ENCODE assay signal across 7 cellular contexts in the genomic region with DNA sequence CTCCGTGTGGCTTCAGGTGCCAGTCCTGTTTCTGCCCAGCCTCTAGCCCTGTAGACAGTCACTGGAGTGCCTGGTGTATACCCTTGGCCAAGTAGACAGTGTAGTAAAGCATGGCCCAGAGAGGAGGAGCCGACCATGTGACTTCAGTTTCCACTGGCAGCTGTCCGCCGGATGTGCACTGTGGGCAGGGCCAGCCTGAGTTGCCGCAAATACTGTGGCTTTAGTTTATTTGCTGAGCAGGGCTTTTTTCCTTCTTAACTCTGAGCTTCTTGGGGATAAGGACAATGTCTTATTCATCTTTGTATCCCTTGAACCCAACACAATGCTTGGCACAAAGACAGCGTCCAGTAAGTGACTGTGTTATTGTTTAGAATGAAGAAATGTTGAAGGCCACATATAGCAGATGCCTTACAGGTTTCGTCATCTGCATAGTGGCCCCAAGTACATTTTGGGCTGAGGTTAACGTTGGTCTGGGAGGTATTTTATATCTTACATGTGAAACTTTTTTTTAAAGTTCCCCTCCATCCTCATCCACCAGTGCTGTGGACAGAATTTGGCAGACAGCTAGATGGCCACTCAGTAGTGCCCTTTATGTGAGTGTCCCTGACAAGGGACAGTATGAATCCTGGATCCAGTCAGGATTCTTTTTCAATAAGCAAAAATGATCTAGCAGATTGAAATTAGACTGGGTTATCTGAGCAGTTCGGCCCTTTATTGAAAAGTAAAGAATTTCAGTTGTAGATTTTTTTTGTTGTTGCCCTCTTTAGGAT. TPM values are rescaled to one million over a fixed set of nuclear protein-coding genes. Genes with fewer than 3 reads are reported as not detected.
DNase-seq lines count a peak whose midpoint lies in the region; ATAC-seq and TF ChIP-seq lines count a peak whose summit lies in the region.

No MANE protein-coding gene starts in this region.

- no peaks in the 10 kb centered on the region for H3K9me3 Mint-ChIP-seq in naive thymus-derived CD8-positive, alpha-beta T cell

- DNase-seq in activated CD4-positive, alpha-beta T cell treated with anti-CD3 and anti-CD28 coated beads for 24 hours (ENCODE audit: low read depth in 2 of 2): peak; percentile 19 to 44
- DNase-seq in dorsolateral prefrontal cortex (peak; percentile 18 to 84 (median 74)), H7 (no peak)
- DNase-seq in naive thymus-derived CD8-positive, alpha-beta T cell: peak in 8 of 10 donors; percentile 8 to 72 (median 31)

- H3K27me3 Mint-ChIP-seq in naive thymus-derived CD8-positive, alpha-beta T cell: no peaks in the 10 kb centered on the region

- peaks cover 0 to 44% (median 0%) of the 10 kb centered on the region in 3 donors for H3K36me3 Mint-ChIP-seq in naive thymus-derived CD8-positive, alpha-beta T cell

- peak overlapping the region; percentile 12 to 79 (median 67) for H3K4me3 Mint-ChIP-seq in naive thymus-derived CD8-positive, alpha-beta T cell

- peaks cover 19 to 63% (median 55%) of the 10 kb centered on the region in 4 donors for H3K4me1 Mint-ChIP-seq in naive thymus-derived CD8-positive, alpha-beta T cell

- H3K36me3 ChIP-seq in subcutaneous abdominal adipose tissue (ENCODE audit: control insufficient read depth in 5 of 5, insufficient read depth in 5 of 5, low read length in 5 of 5) (peaks cover 0 to 30% (median 20%) of the 10 kb centered on the region in 5 donors), H7 (replicated peaks; ENCODE audit: control insufficient read depth, insufficient read depth, low read length) (no peaks in the 10 kb centered on the region; the same call in none of the 2 replicates)

- H3K27me3 ChIP-seq in dorsolateral prefrontal cortex: no peaks in the 10 kb centered on the region
- H3K27me3 ChIP-seq in subcutaneous abdominal adipose tissue (ENCODE audit: control insufficient read depth in 5 of 5, insufficient read depth in 4 of 5, low read length in 5 of 5): no peaks in the 10 kb centered on the region
- H3K27me3 ChIP-seq in H7 (ENCODE audit: control insufficient read depth, insufficient read depth, low read length): no peaks in the 10 kb centered on the region

- H3K4me3 ChIP-seq in dorsolateral prefrontal cortex: peak overlapping the region in 6 of 59 donors; percentile 0 to 26 (median 11)
- peak overlapping the region in 3 of 5 donors; percentile 29 to 42 (median 41) for H3K4me3 ChIP-seq in subcutaneous abdominal adipose tissue (ENCODE audit: low read depth in 1 of 5, low read length in 5 of 5)
- no peak overlapping the region for H3K4me3 ChIP-seq in H7 (ENCODE audit: insufficient read depth, low read depth, low read length)

- H3K27ac ChIP-seq in dorsolateral prefrontal cortex (peak overlapping the region in 57 of 59 donors; percentile 1 to 89 (median 67)), subcutaneous abdominal adipose tissue (ENCODE audit: low read depth, low read length) (peak overlapping the region; percentile 70)

- peak overlapping the region; percentile 47 to 87 (median 78) for H3K27ac Mint-ChIP-seq in naive thymus-derived CD8-positive, alpha-beta T cell

- H3K4me1 ChIP-seq in subcutaneous abdominal adipose tissue (ENCODE audit: control insufficient read depth in 5 of 5, insufficient read depth in 5 of 5, low read length in 5 of 5): peaks cover 17 to 81% (median 68%) of the 10 kb centered on the region in 5 donors

- intact Hi-C loops in dorsolateral prefrontal cortex (cut with DNase I): loop anchor here in 1 of 2 donors (10.0 kb wide), 1 partner anchor 62 kb away; no protein-coding TSS in a partner anchor

- H3K9ac ChIP-seq in subcutaneous abdominal adipose tissue (ENCODE audit: low read length in 5 of 5): peak overlapping the region in 4 of 5 donors; percentile 12 to 61 (median 46)

- H3K9me3 ChIP-seq in subcutaneous abdominal adipose tissue (ENCODE audit: control insufficient read depth in 5 of 5, low read length in 5 of 5): no peaks in the 10 kb centered on the region

- ATAC-seq in GM19372 (IDR thresholded peaks at IDR 0.05; ENCODE audit: low read depth, unreplicated experiment) (peak; percentile 99), HG03457 (IDR thresholded peaks at IDR 0.05; ENCODE audit: unreplicated experiment) (peak; percentile 93)
- ATAC-seq in naive thymus-derived CD8-positive, alpha-beta T cell: peak; percentile 99

- TF ChIP-seq CTCF in dorsolateral prefrontal cortex (IDR thresholded peaks at IDR 0.05 in 54 of 56, conservative IDR thresholded peaks at IDR 0.05 in 2 of 56; ENCODE audit: low read depth in 1 of 56, partially characterized antibody in 56 of 56): peak in 2 of 56 donors; percentile 16 to 27

- POLR2A ChIA-PET in naive thymus-derived CD8-positive, alpha-beta T cell (lab: Charles Lee): interaction anchor here (1.0 kb wide), 1 partner anchor 16 kb away, joined by 3 read pairs; no protein-coding TSS in a partner anchor

RNA-seq across cellular contexts. Expression of gene CYP17A1, which starts 40.6 kb away (rescaled TPM):
- 1 to 10 TPM in 2 of 120 experiments, not detected in 118; 3.8 to 4.8 TPM for total RNA-seq in dorsolateral prefrontal cortex
- total RNA-seq in naive thymus-derived CD8-positive, alpha-beta T cell: not detected
- under 1 TPM in 1 of 3 donors, not detected in 2; 0.11 TPM for polyA plus RNA-seq in naive thymus-derived CD8-positive, alpha-beta T cell
- total RNA-seq in H7 (2014; rRNA removed; shearing (Covaris generic)): not detected in 2 replicates

RNA-seq across cellular contexts. Expression of gene WBP1L, which starts 52.8 kb away (rescaled TPM):
- total RNA-seq in dorsolateral prefrontal cortex: 10 to 100 TPM; 27.9 to 71.0 (median 38.0) TPM
- 10 to 100 TPM; 32.6 to 35.6 TPM for total RNA-seq in naive thymus-derived CD8-positive, alpha-beta T cell
- 10 to 100 TPM; 22.6 to 28.2 (median 24.1) TPM for polyA plus RNA-seq in naive thymus-derived CD8-positive, alpha-beta T cell
- 13.9 and 16.9 TPM in 2 replicates for total RNA-seq in H7 (2014; rRNA removed; shearing (Covaris generic))

RNA-seq across cellular contexts. Expression of gene BORCS7, which starts 57.5 kb away (rescaled TPM):
- 10 to 100 TPM; 13.2 to 36.5 (median 22.8) TPM for total RNA-seq in dorsolateral prefrontal cortex
- 10 to 100 TPM; 16.7 to 17.1 TPM for total RNA-seq in naive thymus-derived CD8-positive, alpha-beta T cell
- 10 to 100 TPM; 34.8 to 61.7 (median 58.6) TPM for polyA plus RNA-seq in naive thymus-derived CD8-positive, alpha-beta T cell
- 3.0 and 3.3 TPM in 2 replicates for total RNA-seq in H7 (2014; rRNA removed; shearing (Covaris generic))
